2 cellular contexts compared by ENCODE assay signal in the genomic region with DNA sequence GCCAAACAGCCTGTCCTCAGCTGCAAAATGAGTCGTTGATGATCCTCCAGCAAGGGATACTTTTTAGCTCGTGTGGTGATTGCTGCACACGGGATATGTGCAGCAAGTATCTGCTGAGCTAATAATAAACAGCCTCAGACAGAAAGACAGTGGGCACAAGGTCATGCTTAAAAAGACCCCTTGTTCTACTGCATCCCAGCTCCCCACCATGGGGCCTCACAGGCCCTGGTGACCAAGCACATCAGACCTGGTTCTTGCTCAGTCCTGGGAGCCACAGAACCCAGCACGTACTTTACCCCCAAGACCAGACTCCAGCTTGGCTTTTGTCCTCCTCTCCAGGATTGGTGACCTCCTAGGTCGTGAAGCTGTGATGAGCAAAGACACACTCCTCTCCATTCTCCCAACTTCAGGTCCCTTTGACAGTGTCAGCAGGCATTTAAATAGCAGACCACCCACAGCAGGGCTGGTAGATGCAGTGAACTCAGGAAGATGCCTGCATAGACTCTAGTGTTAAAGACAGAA.
TF ChIP-seq lines count a peak whose summit lies in the region.

No MANE protein-coding gene starts in this region.

TF ChIP-seq in H1, 55 proteins besides CTCF, POLR2A, EP300 and RAD21:
- TF ChIP-seq KDM1A (IDR thresholded peaks at IDR 0.05; ENCODE audit: borderline replicate concordance, low read length) (no peak), KDM5A (IDR thresholded peaks at IDR 0.05; ENCODE audit: low read length) (no peak), SP4 (IDR thresholded peaks at IDR 0.05; ENCODE audit: low read length) (no peak)
- TF ChIP-seq, protein P1, sequence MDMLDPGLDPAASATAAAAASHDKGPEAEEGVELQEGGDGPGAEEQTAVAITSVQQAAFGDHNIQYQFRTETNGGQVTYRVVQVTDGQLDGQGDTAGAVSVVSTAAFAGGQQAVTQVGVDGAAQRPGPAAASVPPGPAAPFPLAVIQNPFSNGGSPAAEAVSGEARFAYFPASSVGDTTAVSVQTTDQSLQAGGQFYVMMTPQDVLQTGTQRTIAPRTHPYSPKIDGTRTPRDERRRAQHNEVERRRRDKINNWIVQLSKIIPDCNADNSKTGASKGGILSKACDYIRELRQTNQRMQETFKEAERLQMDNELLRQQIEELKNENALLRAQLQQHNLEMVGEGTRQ (IDR thresholded peaks at IDR 0.05; ENCODE audit: low read length) = no peak

TF ChIP-seq in HepG2, 621 proteins besides CTCF, POLR2A, EP300 and RAD21 (continues in another document):
- TF ChIP-seq ZNF615 (CRISPR knock-in tag; IDR thresholded peaks at IDR 0.05; ENCODE audit: borderline replicate concordance) = no peak
- TF ChIP-seq SUZ12 (IDR thresholded peaks at IDR 0.05; ENCODE audit: low read depth, low read length) = no peak
- no peak for TF ChIP-seq ZNF274 (CRISPR knock-in tag; IDR thresholded peaks at IDR 0.05)
- TF ChIP-seq, protein P2, sequence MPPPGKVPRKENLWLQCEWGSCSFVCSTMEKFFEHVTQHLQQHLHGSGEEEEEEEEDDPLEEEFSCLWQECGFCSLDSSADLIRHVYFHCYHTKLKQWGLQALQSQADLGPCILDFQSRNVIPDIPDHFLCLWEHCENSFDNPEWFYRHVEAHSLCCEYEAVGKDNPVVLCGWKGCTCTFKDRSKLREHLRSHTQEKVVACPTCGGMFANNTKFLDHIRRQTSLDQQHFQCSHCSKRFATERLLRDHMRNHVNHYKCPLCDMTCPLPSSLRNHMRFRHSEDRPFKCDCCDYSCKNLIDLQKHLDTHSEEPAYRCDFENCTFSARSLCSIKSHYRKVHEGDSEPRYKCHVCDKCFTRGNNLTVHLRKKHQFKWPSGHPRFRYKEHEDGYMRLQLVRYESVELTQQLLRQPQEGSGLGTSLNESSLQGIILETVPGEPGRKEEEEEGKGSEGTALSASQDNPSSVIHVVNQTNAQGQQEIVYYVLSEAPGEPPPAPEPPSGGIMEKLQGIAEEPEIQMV (CRISPR knock-in tag; IDR thresholded peaks at IDR 0.05; ENCODE audit: low read depth) = 0 out of 2 replicates have a peak, but pooled peaks have one; percentile 48
- no peak for TF ChIP-seq SRY (CRISPR knock-in tag; IDR thresholded peaks at IDR 0.05)
- TF ChIP-seq MED1 (CRISPR knock-in tag; IDR thresholded peaks at IDR 0.05) = peak; percentile 72
- TF ChIP-seq HDAC1 (CRISPR knock-in tag; IDR thresholded peaks at IDR 0.05) = peak; percentile 77
- no peak for TF ChIP-seq ZFY (CRISPR knock-in tag; IDR thresholded peaks at IDR 0.05)
- TF ChIP-seq HNF1A (IDR thresholded peaks at IDR 0.05; ENCODE audit: low read depth) = 0 out of 2 replicates have a peak, but pooled peaks have one; percentile 38
- TF ChIP-seq HNF1A (CRISPR knock-in tag; IDR thresholded peaks at IDR 0.05; ENCODE audit: borderline replicate concordance) = peak; percentile 28; the same call in 1 of the 2 replicates
- no peak for TF ChIP-seq ADNP (CRISPR knock-in tag; IDR thresholded peaks at IDR 0.05)
- TF ChIP-seq RBAK (CRISPR knock-in tag; IDR thresholded peaks at IDR 0.05) = no peak
- TF ChIP-seq ESRRA (CRISPR knock-in tag; IDR thresholded peaks at IDR 0.05; ENCODE audit: low read depth) = peak; percentile 93
- no peak for TF ChIP-seq ZNF616 (CRISPR knock-in tag; IDR thresholded peaks at IDR 0.05; ENCODE audit: low read depth)
- TF ChIP-seq, protein P3, sequence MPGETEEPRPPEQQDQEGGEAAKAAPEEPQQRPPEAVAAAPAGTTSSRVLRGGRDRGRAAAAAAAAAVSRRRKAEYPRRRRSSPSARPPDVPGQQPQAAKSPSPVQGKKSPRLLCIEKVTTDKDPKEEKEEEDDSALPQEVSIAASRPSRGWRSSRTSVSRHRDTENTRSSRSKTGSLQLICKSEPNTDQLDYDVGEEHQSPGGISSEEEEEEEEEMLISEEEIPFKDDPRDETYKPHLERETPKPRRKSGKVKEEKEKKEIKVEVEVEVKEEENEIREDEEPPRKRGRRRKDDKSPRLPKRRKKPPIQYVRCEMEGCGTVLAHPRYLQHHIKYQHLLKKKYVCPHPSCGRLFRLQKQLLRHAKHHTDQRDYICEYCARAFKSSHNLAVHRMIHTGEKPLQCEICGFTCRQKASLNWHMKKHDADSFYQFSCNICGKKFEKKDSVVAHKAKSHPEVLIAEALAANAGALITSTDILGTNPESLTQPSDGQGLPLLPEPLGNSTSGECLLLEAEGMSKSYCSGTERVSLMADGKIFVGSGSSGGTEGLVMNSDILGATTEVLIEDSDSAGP (CRISPR knock-in tag; IDR thresholded peaks at IDR 0.05; ENCODE audit: borderline replicate concordance) = 0 out of 2 replicates have a peak, but pooled peaks have one; percentile 14
- TF ChIP-seq HNF4G (IDR thresholded peaks at IDR 0.05; ENCODE audit: borderline replicate concordance, low read depth, low read length) = peak; percentile 83
- TF ChIP-seq HNF4G (CRISPR knock-in tag; IDR thresholded peaks at IDR 0.05; ENCODE audit: borderline replicate concordance, low read depth) = no peak; the same call in 1 of the 2 replicates
- TF ChIP-seq MYPOP (CRISPR knock-in tag; IDR thresholded peaks at IDR 0.05) = no peak
- TF ChIP-seq ZNF331 (CRISPR knock-in tag; IDR thresholded peaks at IDR 0.05) = peak; percentile 46; the same call in 1 of the 2 replicates
- TF ChIP-seq ZNF367 (CRISPR knock-in tag; IDR thresholded peaks at IDR 0.05; ENCODE audit: borderline replicate concordance) = no peak
- TF ChIP-seq FOXJ3 (CRISPR knock-in tag; IDR thresholded peaks at IDR 0.05; ENCODE audit: borderline replicate concordance) = peak; percentile 22; the same call in 1 of the 2 replicates
- TF ChIP-seq, protein P4, sequence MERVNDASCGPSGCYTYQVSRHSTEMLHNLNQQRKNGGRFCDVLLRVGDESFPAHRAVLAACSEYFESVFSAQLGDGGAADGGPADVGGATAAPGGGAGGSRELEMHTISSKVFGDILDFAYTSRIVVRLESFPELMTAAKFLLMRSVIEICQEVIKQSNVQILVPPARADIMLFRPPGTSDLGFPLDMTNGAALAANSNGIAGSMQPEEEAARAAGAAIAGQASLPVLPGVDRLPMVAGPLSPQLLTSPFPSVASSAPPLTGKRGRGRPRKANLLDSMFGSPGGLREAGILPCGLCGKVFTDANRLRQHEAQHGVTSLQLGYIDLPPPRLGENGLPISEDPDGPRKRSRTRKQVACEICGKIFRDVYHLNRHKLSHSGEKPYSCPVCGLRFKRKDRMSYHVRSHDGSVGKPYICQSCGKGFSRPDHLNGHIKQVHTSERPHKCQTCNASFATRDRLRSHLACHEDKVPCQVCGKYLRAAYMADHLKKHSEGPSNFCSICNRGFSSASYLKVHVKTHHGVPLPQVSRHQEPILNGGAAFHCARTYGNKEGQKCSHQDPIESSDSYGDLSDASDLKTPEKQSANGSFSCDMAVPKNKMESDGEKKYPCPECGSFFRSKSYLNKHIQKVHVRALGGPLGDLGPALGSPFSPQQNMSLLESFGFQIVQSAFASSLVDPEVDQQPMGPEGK (CRISPR knock-in tag; IDR thresholded peaks at IDR 0.05) = 0 out of 2 replicates have a peak, but pooled peaks have one; percentile 13
- TF ChIP-seq, protein P5, sequence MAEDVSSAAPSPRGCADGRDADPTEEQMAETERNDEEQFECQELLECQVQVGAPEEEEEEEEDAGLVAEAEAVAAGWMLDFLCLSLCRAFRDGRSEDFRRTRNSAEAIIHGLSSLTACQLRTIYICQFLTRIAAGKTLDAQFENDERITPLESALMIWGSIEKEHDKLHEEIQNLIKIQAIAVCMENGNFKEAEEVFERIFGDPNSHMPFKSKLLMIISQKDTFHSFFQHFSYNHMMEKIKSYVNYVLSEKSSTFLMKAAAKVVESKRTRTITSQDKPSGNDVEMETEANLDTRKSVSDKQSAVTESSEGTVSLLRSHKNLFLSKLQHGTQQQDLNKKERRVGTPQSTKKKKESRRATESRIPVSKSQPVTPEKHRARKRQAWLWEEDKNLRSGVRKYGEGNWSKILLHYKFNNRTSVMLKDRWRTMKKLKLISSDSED (CRISPR knock-in tag; IDR thresholded peaks at IDR 0.05) = no peak
- peak; percentile 83; the same call in 1 of the 2 replicates for TF ChIP-seq MTA1 (CRISPR knock-in tag; IDR thresholded peaks at IDR 0.05; ENCODE audit: borderline replicate concordance)
- TF ChIP-seq HNF4A (CRISPR knock-in tag; IDR thresholded peaks at IDR 0.05) = peak; percentile 95
- no peak for TF ChIP-seq CBFB (CRISPR knock-in tag; IDR thresholded peaks at IDR 0.05)
- 0 out of 2 replicates have a peak, but pooled peaks have one; percentile 51 for TF ChIP-seq ZSCAN29 (CRISPR knock-in tag; conservative IDR thresholded peaks at IDR 0.05)
- TF ChIP-seq MTF2 (CRISPR knock-in tag; IDR thresholded peaks at IDR 0.05; ENCODE audit: borderline replicate concordance) = no peak
- no peak for TF ChIP-seq KAT2B (IDR thresholded peaks at IDR 0.05; ENCODE audit: borderline replicate concordance, low read depth, low read length)
- TF ChIP-seq NFE2L2 (IDR thresholded peaks at IDR 0.05; ENCODE audit: low read length) = no peak
- peak; percentile 17 for TF ChIP-seq TEAD3 (CRISPR knock-in tag; optimal IDR thresholded peaks at IDR 0.05; ENCODE audit: borderline replicate concordance)
- no peak for TF ChIP-seq NONO (IDR thresholded peaks at IDR 0.05)
- 0 out of 2 replicates have a peak, but pooled peaks have one; percentile 63 for TF ChIP-seq NONO (CRISPR knock-in tag; conservative IDR thresholded peaks at IDR 0.05)
- peak; percentile 75; the same call in 1 of the 2 replicates for TF ChIP-seq POGZ (CRISPR knock-in tag; IDR thresholded peaks at IDR 0.05)
- TF ChIP-seq ZNF260 (CRISPR knock-in tag; IDR thresholded peaks at IDR 0.05; ENCODE audit: borderline replicate concordance, low read depth) = no peak
- TF ChIP-seq ZNF30 (CRISPR knock-in tag; IDR thresholded peaks at IDR 0.05) = no peak
- TF ChIP-seq, protein P6, sequence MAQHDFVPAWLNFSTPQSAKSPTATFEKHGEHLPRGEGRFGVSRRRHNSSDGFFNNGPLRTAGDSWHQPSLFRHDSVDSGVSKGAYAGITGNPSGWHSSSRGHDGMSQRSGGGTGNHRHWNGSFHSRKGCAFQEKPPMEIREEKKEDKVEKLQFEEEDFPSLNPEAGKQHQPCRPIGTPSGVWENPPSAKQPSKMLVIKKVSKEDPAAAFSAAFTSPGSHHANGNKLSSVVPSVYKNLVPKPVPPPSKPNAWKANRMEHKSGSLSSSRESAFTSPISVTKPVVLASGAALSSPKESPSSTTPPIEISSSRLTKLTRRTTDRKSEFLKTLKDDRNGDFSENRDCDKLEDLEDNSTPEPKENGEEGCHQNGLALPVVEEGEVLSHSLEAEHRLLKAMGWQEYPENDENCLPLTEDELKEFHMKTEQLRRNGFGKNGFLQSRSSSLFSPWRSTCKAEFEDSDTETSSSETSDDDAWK (CRISPR knock-in tag; IDR thresholded peaks at IDR 0.05) = no peak
- TF ChIP-seq, protein P7, sequence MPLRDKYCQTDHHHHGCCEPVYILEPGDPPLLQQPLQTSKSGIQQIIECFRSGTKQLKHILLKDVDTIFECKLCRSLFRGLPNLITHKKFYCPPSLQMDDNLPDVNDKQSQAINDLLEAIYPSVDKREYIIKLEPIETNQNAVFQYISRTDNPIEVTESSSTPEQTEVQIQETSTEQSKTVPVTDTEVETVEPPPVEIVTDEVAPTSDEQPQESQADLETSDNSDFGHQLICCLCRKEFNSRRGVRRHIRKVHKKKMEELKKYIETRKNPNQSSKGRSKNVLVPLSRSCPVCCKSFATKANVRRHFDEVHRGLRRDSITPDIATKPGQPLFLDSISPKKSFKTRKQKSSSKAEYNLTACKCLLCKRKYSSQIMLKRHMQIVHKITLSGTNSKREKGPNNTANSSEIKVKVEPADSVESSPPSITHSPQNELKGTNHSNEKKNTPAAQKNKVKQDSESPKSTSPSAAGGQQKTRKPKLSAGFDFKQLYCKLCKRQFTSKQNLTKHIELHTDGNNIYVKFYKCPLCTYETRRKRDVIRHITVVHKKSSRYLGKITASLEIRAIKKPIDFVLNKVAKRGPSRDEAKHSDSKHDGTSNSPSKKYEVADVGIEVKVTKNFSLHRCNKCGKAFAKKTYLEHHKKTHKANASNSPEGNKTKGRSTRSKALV (CRISPR knock-in tag; IDR thresholded peaks at IDR 0.05) = 0 out of 2 replicates have a peak, but pooled peaks have one; percentile 31
